Comparison of ENCODE assay signal across 8 cellular contexts in the genomic region with DNA sequence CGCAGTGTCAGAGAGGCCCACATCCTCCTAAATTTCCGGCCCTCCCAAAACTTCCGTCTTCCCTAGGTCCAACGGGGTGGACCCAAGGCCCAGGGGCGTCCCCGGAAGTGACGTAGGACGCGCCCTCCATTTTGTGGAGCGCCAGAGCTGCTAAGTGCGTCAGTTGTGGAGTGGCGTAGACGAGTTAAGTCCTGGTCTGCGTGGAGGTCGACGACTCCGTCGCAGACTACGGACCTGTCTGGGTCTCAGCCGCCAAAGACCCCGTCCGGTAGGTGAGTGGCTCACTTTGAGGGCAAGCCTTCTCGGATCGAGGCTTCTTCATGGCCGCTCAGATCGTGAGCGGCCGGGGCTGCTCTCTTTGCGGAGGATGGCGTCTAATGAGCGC. TPM values are rescaled to one million over a fixed set of nuclear protein-coding genes. Genes with fewer than 3 reads are reported as not detected.
DNase-seq lines count a peak whose midpoint lies in the region; ATAC-seq lines count a peak whose summit lies in the region.

Gene SRSF5, plus strand, starts transcription at position 159 of the 385 bp plus-strand sequence. CDS start 1,015 bp downstream, outside the sequence.

- peaks cover 68% of the 10 kb centered on the region for H3K4me1 Mint-ChIP-seq in activated CD4-positive, alpha-beta T cell treated with anti-CD3 and anti-CD28 coated beads, Interleukin-2, amount 10 ng/mL, durations not matched to agents 7 days and 5 days

- peaks cover 45% of the 10 kb centered on the region for H4K20me1 ChIP-seq in BLaER1

- ATAC-seq in GM19328 (IDR thresholded peaks at IDR 0.05; ENCODE audit: unreplicated experiment): peak; percentile 87
- ATAC-seq in HG03520 (IDR thresholded peaks at IDR 0.05; ENCODE audit: unreplicated experiment): peak; percentile 66
- ATAC-seq in left colon: peak; percentile 88

- CTCF ChIA-PET in activated CD4-positive, alpha-beta T cell treated with anti-CD3 and anti-CD28 coated beads, Interleukin-2, amount 10 ng/mL, durations not matched to agents 7 days and 5 days (lab: Charles Lee): interaction anchor here (1.0 to 2.0 kb wide), 6 partner anchors 10 to 191 kb away, joined by 3 to 9 read pairs (median 4); no protein-coding TSS in a partner anchor

- peak within 1 kb of the TSS; percentile 89 for H3K4me3 ChIP-seq in BLaER1

- peaks cover 41% of the 10 kb centered on the region for H3K36me3 ChIP-seq in BLaER1

- H3K27ac ChIP-seq in BLaER1: peak within 1 kb of the TSS; percentile 98

- H3K4me3 Mint-ChIP-seq in activated CD4-positive, alpha-beta T cell treated with anti-CD3 and anti-CD28 coated beads, Interleukin-2, amount 10 ng/mL, durations not matched to agents 7 days and 5 days: peak within 1 kb of the TSS; percentile 97

- peaks cover 59% of the 10 kb centered on the region for H3K36me3 Mint-ChIP-seq in activated CD4-positive, alpha-beta T cell treated with anti-CD3 and anti-CD28 coated beads, Interleukin-2, amount 10 ng/mL, durations not matched to agents 7 days and 5 days (ENCODE audit: low read depth)

- POLR2A ChIA-PET in activated CD4-positive, alpha-beta T cell treated with anti-CD3 and anti-CD28 coated beads, Interleukin-2, amount 10 ng/mL, durations not matched to agents 7 days and 5 days (lab: Charles Lee): interaction anchor here (0.6 to 0.8 kb wide), 2 partner anchors 24 to 162 kb away, joined by 3 to 6 read pairs; no protein-coding TSS in a partner anchor

- DNase-seq in NCI-H69 (lab: John Stamatoyannopoulos, UW) (peak; percentile 98), cortex of kidney (lab: John Stamatoyannopoulos, UW) (peak; percentile 89), left colon (peak; percentile 96)
- DNase-seq in activated CD4-positive, alpha-beta T cell treated with anti-CD3 and anti-CD28 coated beads, Interleukin-2, amount 10 ng/mL, durations not matched to agents 7 days and 5 days: peak; percentile 95
- DNase-seq in stimulated activated CD4-positive, alpha-beta T cell treated with anti-CD3 and anti-CD28 coated beads, Interleukin-1b, Interleukin-23, amount 100 ng/mL, for 48 hours: peak; percentile 93

- peak within 1 kb of the TSS; percentile 87 for H3K4me2 ChIP-seq in BLaER1

- H3K9ac ChIP-seq in BLaER1: peak within 1 kb of the TSS; percentile 100

- H3K27ac Mint-ChIP-seq in activated CD4-positive, alpha-beta T cell treated with anti-CD3 and anti-CD28 coated beads, Interleukin-2, amount 10 ng/mL, durations not matched to agents 7 days and 5 days: peak within 1 kb of the TSS; percentile 100

- H3K27me3 ChIP-seq in BLaER1: no peaks in the 10 kb centered on the region

- H3K4me1 ChIP-seq in BLaER1: peaks cover 29% of the 10 kb centered on the region

- no peaks in the 10 kb centered on the region for H3K27me3 Mint-ChIP-seq in activated CD4-positive, alpha-beta T cell treated with anti-CD3 and anti-CD28 coated beads, Interleukin-2, amount 10 ng/mL, durations not matched to agents 7 days and 5 days

- peaks cover 11% of the 10 kb centered on the region for H3K9me3 Mint-ChIP-seq in activated CD4-positive, alpha-beta T cell treated with anti-CD3 and anti-CD28 coated beads, Interleukin-2, amount 10 ng/mL, durations not matched to agents 7 days and 5 days

- no peaks in the 10 kb centered on the region for H3K9me3 ChIP-seq in BLaER1

- intact Hi-C loops in left colon (cut with DNase I, micrococcal nuclease): no loop called here

RNA-seq across cellular contexts. Expression of gene SRSF5, which starts in this region (rescaled TPM):
- total RNA-seq in activated CD4-positive, alpha-beta T cell treated with anti-CD3 and anti-CD28 coated beads, Interleukin-2, amount 10 ng/mL, durations not matched to agents 7 days and 5 days: 100 to 1,000 TPM; 390 to 392 TPM
- 100 to 1,000 TPM; 315 to 316 TPM for total RNA-seq in left colon

Comparison
In these comparisons a context has a peak if more than half of its experiments do, and no peak if none do; other contexts are left out.
1. Peak in every context shown above with its lines: DNase-seq, ATAC-seq, H3K4me3 ChIP-seq and H3K27ac ChIP-seq.